1 cellular context compared by ENCODE assay signal in genomic region chr6:131063764-131064272, GRCh38.
A peak's percentile ranks its signal among the peaks of the same experiment; 100 is the strongest.
TF ChIP-seq lines count a peak whose summit lies in the region.

No MANE protein-coding gene starts in this region.

TF ChIP-seq in HepG2, 621 proteins besides CTCF, POLR2A, EP300 and RAD21 (continued from another document):
- TF ChIP-seq MYPOP (CRISPR knock-in tag; IDR thresholded peaks at IDR 0.05) (0 out of 2 replicates have a peak, but pooled peaks have one; percentile 2), ZUFSP (CRISPR knock-in tag; IDR thresholded peaks at IDR 0.05; ENCODE audit: borderline replicate concordance) (0 out of 2 replicates have a peak, but pooled peaks have one; percentile 36), MIXL1 (CRISPR knock-in tag; IDR thresholded peaks at IDR 0.05) (0 out of 2 replicates have a peak, but pooled peaks have one; percentile 3), SRF (IDR thresholded peaks at IDR 0.05; ENCODE audit: low read depth, low read length) (peak; percentile 7; the same call in 1 of the 2 replicates), HNRNPH1 (optimal IDR thresholded peaks at IDR 0.05; ENCODE audit: low read depth, low read length) (no peak), PITX1 (CRISPR knock-in tag; IDR thresholded peaks at IDR 0.05) (0 out of 2 replicates have a peak, but pooled peaks have one; percentile 51), ZNF790 (CRISPR knock-in tag; IDR thresholded peaks at IDR 0.05; ENCODE audit: borderline replicate concordance) (no peak), ARHGAP35 (CRISPR knock-in tag; IDR thresholded peaks at IDR 0.05; ENCODE audit: borderline replicate concordance) (0 out of 2 replicates have a peak, but pooled peaks have one; percentile 16), ERF (CRISPR knock-in tag; IDR thresholded peaks at IDR 0.05) (peak; percentile 40; the same call in 1 of the 2 replicates), TSC22D2 (CRISPR knock-in tag; IDR thresholded peaks at IDR 0.05; ENCODE audit: borderline replicate concordance) (0 out of 2 replicates have a peak, but pooled peaks have one; percentile 14), ZGPAT (CRISPR knock-in tag; IDR thresholded peaks at IDR 0.05) (peak; percentile 11; the same call in 1 of the 2 replicates), REST (IDR thresholded peaks at IDR 0.05; ENCODE audit: borderline replicate concordance in 1 of 2, low read depth in 1 of 2, low read length in 2 of 2) (0 out of 4 replicates have a peak, but pooled peaks of 1 of the 2 experiments have one; percentile 25), ETV5 (CRISPR knock-in tag; IDR thresholded peaks at IDR 0.05; ENCODE audit: borderline replicate concordance) (peak; percentile 58; the same call in 1 of the 2 replicates), ZNF24 (IDR thresholded peaks at IDR 0.05) (no peak), MYNN (CRISPR knock-in tag; IDR thresholded peaks at IDR 0.05; ENCODE audit: low read depth) (0 out of 2 replicates have a peak, but pooled peaks have one; percentile 74), ZBTB7B (CRISPR knock-in tag; IDR thresholded peaks at IDR 0.05) (0 out of 2 replicates have a peak, but pooled peaks have one; percentile 28), DNMT3B (CRISPR knock-in tag; conservative IDR thresholded peaks at IDR 0.05) (no peak), RNF2 (conservative IDR thresholded peaks at IDR 0.05; ENCODE audit: low read depth) (no peak; the same call in 1 of the 2 replicates), ZBTB40 (IDR thresholded peaks at IDR 0.05) (no peak), ZBTB40 (CRISPR knock-in tag; IDR thresholded peaks at IDR 0.05) (peak; percentile 54), NR2C2 (CRISPR knock-in tag; IDR thresholded peaks at IDR 0.05; ENCODE audit: borderline replicate concordance) (peak; percentile 3; the same call in 1 of the 2 replicates), MZF1 (CRISPR knock-in tag; IDR thresholded peaks at IDR 0.05; ENCODE audit: borderline replicate concordance) (no peak), ATF2 (CRISPR knock-in tag; IDR thresholded peaks at IDR 0.05) (0 out of 2 replicates have a peak, but pooled peaks have one; percentile 10), HMGXB4 (CRISPR knock-in tag; IDR thresholded peaks at IDR 0.05; ENCODE audit: borderline replicate concordance in 1 of 2, low read depth in 1 of 2) (0 out of 4 replicates have a peak, but pooled peaks of 1 of the 2 experiments have one; percentile 21), ZNF670 (CRISPR knock-in tag; IDR thresholded peaks at IDR 0.05; ENCODE audit: borderline replicate concordance) (peak; percentile 63; the same call in 1 of the 2 replicates), GFI1 (CRISPR knock-in tag; IDR thresholded peaks at IDR 0.05; ENCODE audit: borderline replicate concordance) (0 out of 2 replicates have a peak, but pooled peaks have one; percentile 20), ZNF709 (CRISPR knock-in tag; IDR thresholded peaks at IDR 0.05) (peak; percentile 51; the same call in 1 of the 2 replicates)
